1 cellular context compared by ENCODE assay signal in genomic region chr2:27582695-27583389, GRCh38.
TF ChIP-seq lines count a peak whose summit lies in the region.

TSS of gene ZNF512 (plus strand) at chr2:27583042. CDS start at chr2:27583113, 71 bp downstream.

TF ChIP-seq in H1, 55 proteins besides CTCF, POLR2A, EP300 and RAD21 (continued from another document):
- TF ChIP-seq JUN (IDR thresholded peaks at IDR 0.05; ENCODE audit: low read depth, low read length) (no peak), CREB1 (IDR thresholded peaks at IDR 0.05) (peak; percentile 44; the same call in 1 of the 2 replicates), JUND (IDR thresholded peaks at IDR 0.05; ENCODE audit: low read length) (no peak), GABPA (IDR thresholded peaks at IDR 0.05; ENCODE audit: borderline replicate concordance, insufficient read depth, low read length) (0 out of 2 replicates have a peak, but pooled peaks have one; percentile 61), KDM4A (IDR thresholded peaks at IDR 0.05; ENCODE audit: low read depth, low read length, severe bottlenecking) (peak; percentile 58), SP2 (IDR thresholded peaks at IDR 0.05; ENCODE audit: low read length) (no peak), RBBP5 (IDR thresholded peaks at IDR 0.05; ENCODE audit: borderline replicate concordance, low read depth, low read length) (0 out of 2 replicates have a peak, but pooled peaks have one; percentile 29), CBX8 (IDR thresholded peaks at IDR 0.05; ENCODE audit: borderline replicate concordance, low read depth, low read length) (no peak), E2F6 (IDR thresholded peaks at IDR 0.05) (peak; percentile 51), USF2 (IDR thresholded peaks at IDR 0.05; ENCODE audit: low read length) (peak; percentile 92), SP1 (IDR thresholded peaks at IDR 0.05; ENCODE audit: low read depth, low read length) (peak; percentile 37; the same call in 1 of the 2 replicates), TAF7 (optimal IDR thresholded peaks at IDR 0.05; ENCODE audit: borderline replicate concordance, low read depth, low read length) (peak; percentile 83)
